In the genomic region with DNA sequence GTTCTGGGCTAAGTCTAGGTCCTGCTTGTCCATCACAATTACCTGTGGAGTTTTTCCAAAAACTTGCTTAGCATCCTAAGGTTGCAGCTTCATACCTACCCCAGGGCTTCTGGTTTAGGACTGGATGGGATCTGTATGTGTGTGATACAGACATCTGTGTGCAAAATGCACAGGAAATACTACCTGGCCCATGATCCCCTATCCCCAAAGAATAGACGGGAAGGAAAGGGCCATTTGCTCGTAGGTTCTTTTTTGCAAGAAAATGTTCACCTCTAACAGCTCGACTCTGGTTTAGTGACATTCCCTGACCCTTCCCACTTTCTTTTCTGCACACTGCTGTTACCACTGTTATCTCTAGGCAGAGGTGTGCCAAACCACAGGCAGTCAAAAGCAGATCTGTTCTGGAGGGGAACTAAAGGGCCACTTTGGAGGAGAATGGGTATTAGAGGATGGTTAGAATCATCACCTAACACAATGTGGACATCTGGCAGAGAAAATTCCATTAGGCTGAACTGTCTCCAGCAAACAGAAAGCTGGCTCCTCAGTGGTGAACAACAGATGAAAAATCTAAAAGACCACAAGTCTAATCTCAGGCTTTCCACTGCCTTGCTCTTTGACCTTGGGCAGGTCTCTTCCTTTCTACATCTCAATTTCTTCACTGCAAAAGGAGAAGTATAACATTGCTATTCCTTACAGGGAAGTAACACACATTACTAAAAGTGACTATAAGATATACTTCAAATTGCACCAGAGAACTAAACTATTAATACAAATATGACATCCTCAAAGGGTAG, we compare ENCODE assay signal across 11 cellular contexts.
A peak's percentile ranks its signal among the peaks of the same experiment; 100 is the strongest.
DNase-seq lines count a peak whose midpoint lies in the region; ATAC-seq and TF ChIP-seq lines count a peak whose summit lies in the region.
"Had no signal": no experiment of that assay in that cellular context is flagged by ENCODE, and none has a peak within 500 bp of the region (broad histone marks: within the 10 kb centered on the region; RNA-seq: fewer than 3 reads in every experiment).

No MANE protein-coding gene starts in this region.

- no peak for TF ChIP-seq EP300 in esophagus muscularis mucosa (IDR thresholded peaks at IDR 0.05)

- no peak overlapping the region for H4K5ac ChIP-seq in H9 (ENCODE audit: insufficient read length, low read depth, low read length)

- ATAC-seq in effector memory CD8-positive, alpha-beta T cell (replicated peaks), result no peak
- peak; percentile 12 to 19 (median 16) for ATAC-seq in psoas muscle

- H3K4ac ChIP-seq in H9 (ENCODE audit: low read depth, low read length), result no peak overlapping the region

- no peak for TF ChIP-seq POLR2A in esophagus muscularis mucosa (IDR thresholded peaks at IDR 0.05; ENCODE audit: low read depth)

- no peak overlapping the region for H2BK20ac ChIP-seq in H9 (ENCODE audit: low read depth, low read length, poor library complexity, severe bottlenecking)

- no peak overlapping the region for H2BK12ac ChIP-seq in H9 (ENCODE audit: insufficient read length, low read depth, low read length)

- no peak overlapping the region for H2BK15ac ChIP-seq in H9 (ENCODE audit: low read depth, low read length)

- H2BK5ac ChIP-seq in H9 (ENCODE audit: insufficient read length, low read length), result no peak overlapping the region

- H2AK5ac ChIP-seq in H9 (ENCODE audit: insufficient read length, low read length), result no peak overlapping the region

- H3K27me3 ChIP-seq in H9 (ENCODE audit: insufficient read depth, low read length) (no peaks in the 10 kb centered on the region), OCI-LY1 (ENCODE audit: insufficient read depth, low read length) (no peaks in the 10 kb centered on the region), psoas muscle (ENCODE audit: insufficient read depth in 3 of 3, low read length in 2 of 3) (no peaks in the 10 kb centered on the region), esophagus muscularis mucosa (no peaks in the 10 kb centered on the region)
- H3K27me3 ChIP-seq: esophagus squamous epithelium had no signal

- H3K27ac ChIP-seq in H9 (ENCODE audit: insufficient read length, low read depth, low read length), result no peak overlapping the region
- peak overlapping the region; percentile 96 for H3K27ac ChIP-seq in OCI-LY1 (ENCODE audit: low read depth, low read length, poor library complexity, severe bottlenecking)
- H3K27ac ChIP-seq in psoas muscle, result peak overlapping the region; percentile 54
- H3K27ac ChIP-seq in esophagus muscularis mucosa (replicated peaks in 1 of 4), result no peak overlapping the region

- H3K23ac ChIP-seq in H9 (ENCODE audit: insufficient read length, low read depth, low read length), result no peak overlapping the region

- H3K79me1 ChIP-seq in H9 (ENCODE audit: insufficient read depth, low read depth, low read length, poor library complexity, severe bottlenecking), result no peaks in the 10 kb centered on the region

- H3K23me2 ChIP-seq in H9 (ENCODE audit: insufficient read length, low read depth, low read length, poor library complexity, severe bottlenecking), result no peaks in the 10 kb centered on the region

- H3K4me3 Mint-ChIP-seq in H9, result no peak overlapping the region
- no peak overlapping the region for H3K4me3 Mint-ChIP-seq in effector memory CD8-positive, alpha-beta T cell

- H3K4me2 ChIP-seq in H9 (ENCODE audit: insufficient read depth, insufficient read length, low read length), result no peak overlapping the region
- peak overlapping the region; percentile 3; the same call in 1 of the 2 replicates for H3K4me2 ChIP-seq in OCI-LY1 (ENCODE audit: low read length)

- H3K27me3 Mint-ChIP-seq in H9 (ENCODE audit: low read depth), result no peaks in the 10 kb centered on the region
- no peaks in the 10 kb centered on the region for H3K27me3 Mint-ChIP-seq in effector memory CD8-positive, alpha-beta T cell

- H3K27ac Mint-ChIP-seq in H9, result peak overlapping the region; percentile 47 to 91 (median 72); a peak in 5 of 7 replicates
- peak overlapping the region; percentile 32 to 35 for H3K27ac Mint-ChIP-seq in effector memory CD8-positive, alpha-beta T cell

- H3K4me3 ChIP-seq in OCI-LY1 (ENCODE audit: low read depth, low read length, poor library complexity, severe bottlenecking) (no peak overlapping the region), psoas muscle (no peak overlapping the region), esophagus muscularis mucosa (no peak overlapping the region)
- H3K4me3 ChIP-seq: esophagus squamous epithelium had no signal

- H3F3A ChIP-seq in OCI-LY1 (ENCODE audit: insufficient read depth, low read length), result peaks cover 10% of the 10 kb centered on the region

- H3K9me2 ChIP-seq in OCI-LY1 (ENCODE audit: low read depth, low read length), result no peaks in the 10 kb centered on the region

- H2AFZ ChIP-seq in H9 (ENCODE audit: low read length), result no peak overlapping the region
- no peak overlapping the region for H2AFZ ChIP-seq in OCI-LY1 (ENCODE audit: low read length)

- no peak overlapping the region for H3K56ac ChIP-seq in H9 (ENCODE audit: insufficient read length, low read depth, low read length)

- no peak overlapping the region for H4K91ac ChIP-seq in H9 (ENCODE audit: insufficient read length, low read depth, low read length)

- H3K18ac ChIP-seq in H9 (ENCODE audit: insufficient read length, low read depth, low read length), result no peak overlapping the region

- intact Hi-C loops in psoas muscle (cut with DNase I), result no loop called here
- intact Hi-C loops in esophagus muscularis mucosa (cut with DNase I), result no loop called here

- H4K20me1 ChIP-seq in H9 (ENCODE audit: control insufficient read depth, insufficient read depth, insufficient read length) (no peaks in the 10 kb centered on the region), OCI-LY1 (ENCODE audit: insufficient read depth, low read length) (no peaks in the 10 kb centered on the region)

- 0 out of 2 replicates have a peak, but pooled peaks cover 1% of the 10 kb centered on the region for H3K79me2 ChIP-seq in H9 (ENCODE audit: insufficient read depth, low read length)
- H3K79me2 ChIP-seq in OCI-LY1 (ENCODE audit: insufficient read depth, low read length), result no peaks in the 10 kb centered on the region

- whole genome bisulfite sequencing in H9 (ENCODE audit: extremely low coverage, insufficient read length, low lambda C conversion rate), result no CpG with 5 or more reads among the region's 3 CpGs
- WGBS in psoas muscle, 3 donors, result 72 to 81% (median 76%) methylated on average over 3 of the region's 3 CpGs
- WGBS in esophagus muscularis mucosa, result 73% methylated on average over 3 of the region's 3 CpGs

- no peak overlapping the region for H3T11ph ChIP-seq in H9 (ENCODE audit: low read length)

- DNase-seq in H9 (no peak), psoas muscle (no peak), NCI-H526 (lab: John Stamatoyannopoulos, UW) (no peak), C1 segment of cervical spinal cord (lab: John Stamatoyannopoulos, UW) (no peak), esophagus muscularis mucosa (ENCODE audit: extremely low spot score) (no peak)
- no peak for DNase-seq in effector memory CD8-positive, alpha-beta T cell
- DNase-seq: activated CD8-positive, alpha-beta memory T cell treated with anti-CD3 and anti-CD28 coated beads, Interleukin-2, amount 50 U/mL, for 48 hours; esophagus squamous epithelium; NCI-H446; posterior cingulate gyrus had no signal

- no peak for TF ChIP-seq CTCF in H9 (conservative IDR thresholded peaks at IDR 0.05)
- no peak for TF ChIP-seq CTCF in OCI-LY1 (IDR thresholded peaks at IDR 0.05; ENCODE audit: low read length)
- TF ChIP-seq CTCF in psoas muscle (IDR thresholded peaks at IDR 0.05), result no peak
- TF ChIP-seq CTCF in esophagus muscularis mucosa (IDR thresholded peaks at IDR 0.05), result no peak

- no peaks in the 10 kb centered on the region for H3K9me3 Mint-ChIP-seq in H9
- no peaks in the 10 kb centered on the region for H3K9me3 Mint-ChIP-seq in effector memory CD8-positive, alpha-beta T cell

- H3K4me1 ChIP-seq in H9 (ENCODE audit: insufficient read depth, low read length) (peaks cover 8% of the 10 kb centered on the region), OCI-LY1 (ENCODE audit: insufficient read depth, low read length, severe bottlenecking) (peaks cover 95% of the 10 kb centered on the region), psoas muscle (peaks cover 73% of the 10 kb centered on the region), esophagus muscularis mucosa (peaks cover 36 to 54% (median 42%) of the 10 kb centered on the region in 4 donors)

- no peak overlapping the region for H4K8ac ChIP-seq in H9 (replicated peaks; ENCODE audit: insufficient read length, low read depth, low read length)

- H3K14ac ChIP-seq in H9 (ENCODE audit: insufficient read depth, low read length), result no peak overlapping the region

- H3K9ac ChIP-seq in H9 (ENCODE audit: extremely low read depth, insufficient read length, low read length), result no peak overlapping the region
- peak overlapping the region; percentile 2; the same call in 1 of the 2 replicates for H3K9ac ChIP-seq in OCI-LY1 (ENCODE audit: low read length)

- peaks cover 0 to 3% (median 0%) of the 10 kb centered on the region in 3 experiments; a peak in 4 of 7 replicates for H3K36me3 Mint-ChIP-seq in H9 (ENCODE audit: insufficient read depth in 1 of 3, low read depth in 3 of 3)
- H3K36me3 Mint-ChIP-seq in effector memory CD8-positive, alpha-beta T cell (ENCODE audit: insufficient read depth), result peaks cover 13% of the 10 kb centered on the region

- H3K4me1 Mint-ChIP-seq in H9, result peaks cover 64 to 70% of the 10 kb centered on the region in 2 experiments
- peaks cover 29 to 30% of the 10 kb centered on the region in 2 donors for H3K4me1 Mint-ChIP-seq in effector memory CD8-positive, alpha-beta T cell (ENCODE audit: low read depth in 2 of 2)

- peaks cover 13% of the 10 kb centered on the region; the same call in 1 of the 2 replicates for H3K36me3 ChIP-seq in OCI-LY1 (ENCODE audit: insufficient read depth, low read length)
- H3K36me3 ChIP-seq in psoas muscle (ENCODE audit: insufficient read depth in 1 of 2, low read depth in 1 of 2), result no peaks in the 10 kb centered on the region
- H3K36me3 ChIP-seq in esophagus muscularis mucosa, result no peaks in the 10 kb centered on the region

- no peak overlapping the region for H2BK120ac ChIP-seq in H9 (ENCODE audit: low read depth, low read length, poor library complexity, severe bottlenecking)

- H3K9me3 ChIP-seq in H9 (ENCODE audit: control insufficient read depth, low read depth, low read length) (no peaks in the 10 kb centered on the region), OCI-LY1 (ENCODE audit: low read length) (no peaks in the 10 kb centered on the region), psoas muscle (no peaks in the 10 kb centered on the region), esophagus muscularis mucosa (no peaks in the 10 kb centered on the region)
- H3K9me3 ChIP-seq: esophagus squamous epithelium had no signal

Comparison
In these comparisons a context has a peak if more than half of its experiments do, and no peak if none do; other contexts are left out.
1. H3K27ac ChIP-seq: peak in OCI-LY1 (single experiment) and psoas muscle (single experiment); none in H9 (single experiment) and esophagus muscularis mucosa (0 of 4).